In genomic region chr3:172065534-172065933, GRCh38 we compare ENCODE assay signal across 9 cellular contexts. TPM values are rescaled to one million over a fixed set of nuclear protein-coding genes. Genes with fewer than 3 reads are reported as not detected.
DNase-seq lines count a peak whose midpoint lies in the region; ATAC-seq and TF ChIP-seq lines count a peak whose summit lies in the region.
"Had no signal": no experiment of that assay in that cellular context is flagged by ENCODE, and none has a peak within 500 bp of the region (broad histone marks: within the 10 kb centered on the region; RNA-seq: fewer than 3 reads in every experiment).

No MANE protein-coding gene starts in this region.

- no peak overlapping the region for H2AFZ ChIP-seq in smooth muscle cell (ENCODE audit: low read depth)

- peaks cover 19% of the 10 kb centered on the region for H3F3A ChIP-seq in smooth muscle cell (ENCODE audit: low read depth)

- ATAC-seq in SK-N-SH treated with all-trans-retinoic acid at 6 μM for 48 hours, result peak; percentile 66
- ATAC-seq in GM21576 (IDR thresholded peaks at IDR 0.05; ENCODE audit: unreplicated experiment), result no peak
- no peak for ATAC-seq in HG02970 (IDR thresholded peaks at IDR 0.05; ENCODE audit: low FRiP score, unreplicated experiment)

- 28% methylated on average over 1 of the region's 1 CpG for WGBS in smooth muscle cell (ENCODE audit: low lambda C conversion rate)

- H3K9ac ChIP-seq in smooth muscle cell (ENCODE audit: low read depth), result peak overlapping the region; percentile 21

- peaks cover 100% of the 10 kb centered on the region for H3K79me2 ChIP-seq in smooth muscle cell (ENCODE audit: low read depth)

- H3K9me3 ChIP-seq in HEK293 (ENCODE audit: control insufficient read depth, insufficient read depth, low read depth, low read length) (no peaks in the 10 kb centered on the region), smooth muscle cell (replicated peaks; ENCODE audit: low read depth) (no peaks in the 10 kb centered on the region)

- peaks cover 100% of the 10 kb centered on the region for H4K20me1 ChIP-seq in smooth muscle cell (ENCODE audit: low read depth)

- H3K36me3 ChIP-seq in HEK293 (ENCODE audit: control insufficient read depth in 2 of 2, insufficient read depth in 1 of 2, low read length in 2 of 2) (no peaks in the 10 kb centered on the region), smooth muscle cell (ENCODE audit: low read depth) (no peaks in the 10 kb centered on the region)

- CTCF ChIA-PET in HEK293 (lab: Yijun Ruan, JAX), result no interaction called here

- TF ChIP-seq CTCF in HEK293 (tag by site-specific recombination; IDR thresholded peaks at IDR 0.05) (no peak), smooth muscle cell (IDR thresholded peaks at IDR 0.05; ENCODE audit: borderline replicate concordance, insufficient read depth, poor library complexity, severe bottlenecking) (no peak)

- POLR2A ChIA-PET in HEK293 (lab: Yijun Ruan, JAX), result no interaction called here

- no peak overlapping the region for H3K27ac ChIP-seq in HEK293 (ENCODE audit: extremely low read depth, low read depth, low read length)
- H3K27ac ChIP-seq in smooth muscle cell (ENCODE audit: low read depth), result peak overlapping the region; percentile 73

- H3K4me2 ChIP-seq in smooth muscle cell, result peak overlapping the region; percentile 48

- H3K4me3 ChIP-seq in HEK293 (ENCODE audit: low read depth, low read length) (no peak overlapping the region), smooth muscle cell (no peak overlapping the region)

- DNase-seq in fibroblast of the conjunctiva (ENCODE audit: low read depth), result peak; percentile 56
- no peak for DNase-seq in smooth muscle cell (lab: John Stamatoyannopoulos, UW; ENCODE audit: unreplicated experiment)
- no peak for DNase-seq in effector CD8-positive, alpha-beta T cell (lab: John Stamatoyannopoulos, UW)
- no peak for DNase-seq in activated CD4-positive, alpha-beta T cell treated with anti-CD3 and anti-CD28 coated beads for 4 hours
- DNase-seq: NCI-H187 treated with DMSO at 0.1 percent for 48 hours had no signal

- H3K27me3 ChIP-seq in smooth muscle cell (ENCODE audit: low read depth), result no peaks in the 10 kb centered on the region

- peaks cover 3% of the 10 kb centered on the region for H3K4me1 ChIP-seq in HEK293 (ENCODE audit: control insufficient read depth, insufficient read depth, low read length)
- peaks cover 42% of the 10 kb centered on the region for H3K4me1 ChIP-seq in smooth muscle cell (ENCODE audit: low read depth)

TF ChIP-seq in HEK293, 187 proteins besides CTCF, POLR2A, EP300 and RAD21 (continues in another document):
- TF ChIP-seq BCL11A (tag by site-specific recombination; IDR thresholded peaks at IDR 0.05; ENCODE audit: low read depth) (no peak), IKZF3 (tag by site-specific recombination; IDR thresholded peaks at IDR 0.05) (0 out of 2 replicates have a peak, but pooled peaks have one; percentile 29), PRDM6 (tag by site-specific recombination; IDR thresholded peaks at IDR 0.05) (peak; percentile 94), ZFP37 (tag by site-specific recombination; IDR thresholded peaks at IDR 0.05) (no peak), ZNF202 (tag by site-specific recombination; IDR thresholded peaks at IDR 0.05; ENCODE audit: borderline replicate concordance) (no peak), ZNF366 (tag by site-specific recombination; conservative IDR thresholded peaks at IDR 0.05) (0 out of 2 replicates have a peak, but pooled peaks have one; percentile 20), ZNF529 (tag by site-specific recombination; IDR thresholded peaks at IDR 0.05; ENCODE audit: insufficient replicate concordance) (no peak), ZNF843 (tag by site-specific recombination; IDR thresholded peaks at IDR 0.05) (0 out of 2 replicates have a peak, but pooled peaks have one; percentile 20)

TF ChIP-seq in SK-N-SH treated with all-trans-retinoic acid at 6 μM for 48 hours, 23 proteins besides CTCF, POLR2A, EP300 and RAD21:
- TF ChIP-seq ESRRG (CRISPR knock-in tag; IDR thresholded peaks at IDR 0.05), result no peak
- TF ChIP-seq ISL1 (CRISPR knock-in tag; IDR thresholded peaks at IDR 0.05), result peak; percentile 33
TF ChIP-seq in SK-N-SH treated with all-trans-retinoic acid at 6 μM for 48 hours: peak in this region for 1.

RNA-seq across cellular contexts. Expression of gene FNDC3B, which starts 26.2 kb away (rescaled TPM):
- total RNA-seq in smooth muscle cell, result 265 and 294 TPM in 2 replicates
- polyA plus RNA-seq in smooth muscle cell, result 149 and 161 TPM in 2 replicates
